Comparison of ENCODE assay signal across 10 cellular contexts in genomic region chr4:22514001-22514400, GRCh38. TPM values are rescaled to one million over a fixed set of nuclear protein-coding genes. Genes with fewer than 3 reads are reported as not detected.
A peak's percentile ranks its signal among the peaks of the same experiment; 100 is the strongest.
DNase-seq lines count a peak whose midpoint lies in the region; ATAC-seq and TF ChIP-seq lines count a peak whose summit lies in the region.
"Had no signal": no experiment of that assay in that cellular context is flagged by ENCODE, and none has a peak within 500 bp of the region (broad histone marks: within the 10 kb centered on the region; RNA-seq: fewer than 3 reads in every experiment).

No MANE protein-coding gene starts in this region.

- peaks cover 0 to 16% (median 0%) of the 10 kb centered on the region in 6 donors for H3K9me3 Mint-ChIP-seq in immature natural killer cell

- H3K27me3 ChIP-seq in heart right ventricle, result peaks cover 0 to 18% (median 0%) of the 10 kb centered on the region in 7 donors
- H3K27me3 ChIP-seq in adipocyte (replicated peaks; ENCODE audit: control insufficient read depth, insufficient read depth, low read length), result no peaks in the 10 kb centered on the region
- H3K27me3 ChIP-seq in thyroid gland, result no peaks in the 10 kb centered on the region

- peak overlapping the region in 4 of 5 donors; percentile 13 to 96 (median 94) for H3K4me3 Mint-ChIP-seq in immature natural killer cell

- WGBS in heart right ventricle, 2 donors, result 52 to 65% methylated on average over 6 of the region's 6 CpGs
- WGBS in thyroid gland, 2 donors, result 33 to 47% methylated on average over 6 of the region's 6 CpGs

- intact Hi-C loops in heart right ventricle (cut with DNase I) (loop anchor here in 1 of 10 donors (10.0 kb wide), 1 partner anchor 99 kb away; no protein-coding TSS in a partner anchor), left ventricle myocardium superior (cut with micrococcal nuclease) (no loop called here), thyroid gland (cut with DNase I) (no loop called here)

- H3K4me1 Mint-ChIP-seq in immature natural killer cell, result peaks cover 20 to 23% of the 10 kb centered on the region in 2 donors

- H3K36me3 ChIP-seq in heart right ventricle, result no peaks in the 10 kb centered on the region
- no peaks in the 10 kb centered on the region for H3K36me3 ChIP-seq in adipocyte (ENCODE audit: control insufficient read depth, insufficient read depth, low read length, severe bottlenecking)
- H3K36me3 ChIP-seq in thyroid gland, result no peaks in the 10 kb centered on the region

- H3K9ac ChIP-seq in adipocyte (ENCODE audit: low read length), result no peak overlapping the region

- H3K9me3 ChIP-seq in heart right ventricle (no peaks in the 10 kb centered on the region), adipocyte (ENCODE audit: control insufficient read depth, low read length) (no peaks in the 10 kb centered on the region), thyroid gland (no peaks in the 10 kb centered on the region)

- peak overlapping the region in 7 of 10 donors; percentile 58 to 74 (median 62) for H3K4me3 ChIP-seq in heart right ventricle
- peak overlapping the region; percentile 82 for H3K4me3 ChIP-seq in adipocyte (ENCODE audit: low read length)
- H3K4me3 ChIP-seq in thyroid gland (replicated peaks in 1 of 3), result peak overlapping the region in 1 of 3 donors; percentile 62

- DNase-seq in heart right ventricle, result no peak
- no peak for DNase-seq in left ventricle myocardium superior
- peak; percentile 74 for DNase-seq in adipocyte (ENCODE audit: low read depth)
- DNase-seq in immature natural killer cell, result no peak
- DNase-seq in thyroid gland, result no peak
- DNase-seq in HuH-7 (ENCODE audit: low spot score), result no peak
- DNase-seq in NCI-H2107 (lab: John Stamatoyannopoulos, UW), result no peak
- no peak for DNase-seq in NCI-H2171 treated with DMSO at 0.1 percent for 48 hours (lab: John Stamatoyannopoulos, UW)
- DNase-seq: DMS79; effector CD4-positive, alpha-beta T cell had no signal

- ATAC-seq in heart right ventricle (no peak), left ventricle myocardium superior (no peak)

- no peaks in the 10 kb centered on the region for H3K36me3 Mint-ChIP-seq in immature natural killer cell

- no peak overlapping the region for H3K27ac Mint-ChIP-seq in immature natural killer cell

- H3K27ac ChIP-seq in heart right ventricle, result peak overlapping the region in 2 of 10 donors; percentile 54 to 70
- H3K27ac ChIP-seq in thyroid gland, result peak overlapping the region; percentile 69 to 98 (median 82)

- no peak for TF ChIP-seq POLR2A in thyroid gland (IDR thresholded peaks at IDR 0.05)

- peaks cover 2 to 29% (median 7%) of the 10 kb centered on the region in 9 donors for H3K4me1 ChIP-seq in heart right ventricle
- peaks cover 13% of the 10 kb centered on the region for H3K4me1 ChIP-seq in adipocyte (ENCODE audit: control insufficient read depth, insufficient read depth, low read length)
- H3K4me1 ChIP-seq in thyroid gland, result peaks cover 11 to 12% of the 10 kb centered on the region in 2 donors

- TF ChIP-seq CTCF in heart right ventricle (IDR thresholded peaks at IDR 0.05) (no peak), thyroid gland (IDR thresholded peaks at IDR 0.05) (no peak)

- H3K27me3 Mint-ChIP-seq in immature natural killer cell (ENCODE audit: low read depth in 3 of 3), result peaks cover 0 to 6% (median 4%) of the 10 kb centered on the region in 3 donors

RNA-seq across cellular contexts. Expression of gene ADGRA3, which starts 1.9 kb away (rescaled TPM):
- total RNA-seq in heart right ventricle (10 to 100 TPM; 17.2 to 29.5 (median 21.0) TPM), left ventricle myocardium superior (37.3 TPM), thyroid gland (100 to 1,000 TPM in 3 of 4 donors, 10 to 100 TPM in 1; 99.1 to 117 (median 109) TPM)
- polyA plus RNA-seq in heart right ventricle (10 to 100 TPM in 1 of 2 donors, 1 to 10 TPM in 1; 4.9 to 18.2 TPM), immature natural killer cell (1 to 10 TPM in 2 of 3 donors, under 1 TPM in 1; 0.99 to 2.7 (median 2.1) TPM)
